Comparison of ENCODE assay signal across 36 cellular contexts in the genomic region with DNA sequence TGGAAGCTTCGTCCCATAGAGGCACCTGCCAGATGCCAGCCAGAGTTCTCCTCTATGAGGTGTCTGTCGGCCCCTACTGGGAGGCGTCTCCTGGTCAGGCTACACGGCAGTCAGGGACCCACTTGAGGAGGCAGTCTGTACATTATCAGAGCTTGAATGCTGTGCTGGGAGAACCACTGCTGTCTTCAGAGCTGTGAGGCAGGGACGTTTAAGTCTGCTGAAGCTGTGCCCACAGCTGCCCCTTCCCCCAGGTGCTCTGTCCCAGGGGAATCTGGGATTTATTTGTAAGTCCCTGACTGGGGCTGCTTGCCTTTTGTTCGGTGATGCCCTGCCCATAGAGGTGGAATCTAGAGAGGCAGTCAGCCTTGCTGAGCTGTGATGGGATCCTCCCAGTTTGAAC.
"Had no signal": no experiment of that assay in that cellular context is flagged by ENCODE, and none has a peak within 500 bp of the region (broad histone marks: within the 10 kb centered on the region; RNA-seq: fewer than 3 reads in every experiment).

No MANE protein-coding gene starts in this region.

- H3K4me3 Mint-ChIP-seq: activated B cell treated with CpG ODN at 0.5 μM for 24 hours; activated CD4-positive, alpha-beta memory T cell treated with anti-CD3 and anti-CD28 coated beads for 36 hours; activated CD4-positive, alpha-beta T cell treated with anti-CD3 and anti-CD28 coated beads, Interleukin-2, amount 10 ng/mL, durations not matched to agents 24 days and 14 days; activated CD8-positive, alpha-beta T cell treated with anti-CD3 and anti-CD28 coated beads for 36 hours; activated naive CD4-positive, alpha-beta T cell treated with anti-CD3 and anti-CD28 coated beads, Interleukin-2, amount 10 ng/mL, durations not matched to agents 7 days and 5 days; activated naive CD4-positive, alpha-beta T cell treated with anti-CD3 and anti-CD28 coated beads, Interleukin-2, amount 50 U/mL, for 24 hours; activated naive CD8-positive, alpha-beta T cell; activated naive CD8-positive, alpha-beta T cell treated with anti-CD3 and anti-CD28 coated beads, Interleukin-2, amount 10 ng/mL, durations not matched to agents 7 days and 5 days; activated naive CD8-positive, alpha-beta T cell treated with anti-CD3 and anti-CD28 coated beads, Interleukin-2, amount 50 U/mL, for 24 hours; activated T-cell treated with anti-CD3 and anti-CD28 coated beads, Interleukin-2, amount 50 U/mL, for 4 hours; activated T-cell treated with anti-CD3 and anti-CD28 coated beads, Interleukin-2, amount 50 U/mL, for 72 hours; activated T-helper 1 cell treated with anti-CD3 and anti-CD28 coated beads, Interleukin-12 subunit alpha, Interleukin-12 subunit beta, Interleukin-2, Interleukin-4 antibody, amounts not matched to agents 30 ng/mL and 10 ng/mL and 1 ng/mL, durations not matched to agents 14 hours and 24 hours and 36 hours; activated T-helper 17 cell treated with anti-CD3 and anti-CD28 coated beads, Interleukin-2, amount 50 U/mL, for 72 hours; brain; central memory CD8-positive, alpha-beta T cell; T-helper 1 cell treated with Interleukin-12 subunit alpha and Interleukin-12 subunit beta and Interleukin-4 antibody, amounts not matched to agents 30 μg/mL and 1 μg/mL, for 36 hours; T-helper 2 cell treated with Interferon-gamma antibody and Interleukin-4, amounts not matched to agents 5 μg/mL and 100 μg/mL, for 36 hours had no signal

- H3K27me3 Mint-ChIP-seq: activated B cell treated with CpG ODN at 0.5 μM for 24 hours; activated CD4-positive, alpha-beta memory T cell treated with anti-CD3 and anti-CD28 coated beads for 36 hours; activated CD4-positive, alpha-beta T cell treated with anti-CD3 and anti-CD28 coated beads, Interleukin-2, amount 10 ng/mL, durations not matched to agents 24 days and 14 days; activated CD8-positive, alpha-beta T cell treated with anti-CD3 and anti-CD28 coated beads for 36 hours; activated naive CD4-positive, alpha-beta T cell treated with anti-CD3 and anti-CD28 coated beads, Interleukin-2, amount 10 ng/mL, durations not matched to agents 7 days and 5 days; activated naive CD4-positive, alpha-beta T cell treated with anti-CD3 and anti-CD28 coated beads, Interleukin-2, amount 50 U/mL, for 24 hours; activated naive CD8-positive, alpha-beta T cell; activated naive CD8-positive, alpha-beta T cell treated with anti-CD3 and anti-CD28 coated beads, Interleukin-2, amount 10 ng/mL, durations not matched to agents 7 days and 5 days; activated naive CD8-positive, alpha-beta T cell treated with anti-CD3 and anti-CD28 coated beads, Interleukin-2, amount 50 U/mL, for 24 hours; activated T-helper 17 cell treated with anti-CD3 and anti-CD28 coated beads, Interleukin-2, amount 50 U/mL, for 72 hours; brain; central memory CD8-positive, alpha-beta T cell had no signal

- H3K4me1 ChIP-seq: ascending aorta had no signal

- DNase-seq: activated B cell treated with CpG ODN at 0.5 μM for 24 hours; activated CD4-positive, alpha-beta memory T cell treated with anti-CD3 and anti-CD28 coated beads for 36 hours; activated CD4-positive, alpha-beta T cell treated with anti-CD3 and anti-CD28 coated beads for 4 hours; activated CD4-positive, alpha-beta T cell treated with anti-CD3 and anti-CD28 coated beads, Interleukin-2, amount 10 ng/mL, durations not matched to agents 24 days and 14 days; activated CD4-positive, alpha-beta T cell treated with anti-CD3 and anti-CD28 coated beads, Interleukin-2, amount 50 U/mL, for 1 hour; activated CD4-positive, alpha-beta T cell treated with anti-CD3 and anti-CD28 coated beads, Interleukin-2, amount 50 U/mL, for 4 hours; activated CD4-positive, CD25-positive, alpha-beta regulatory T cell treated with anti-CD3 and anti-CD28 coated beads, Interleukin-2, amount 50 U/mL, for 72 hours; activated CD8-positive, alpha-beta memory T cell treated with anti-CD3 and anti-CD28 coated beads, Interleukin-2, amount 50 U/mL, for 4 hours; activated CD8-positive, alpha-beta T cell treated with anti-CD3 and anti-CD28 coated beads for 36 hours; activated gamma-delta T cell; activated naive CD4-positive, alpha-beta T cell treated with anti-CD3 and anti-CD28 coated beads, Interleukin-2, amount 10 ng/mL, durations not matched to agents 7 days and 5 days; activated naive CD4-positive, alpha-beta T cell treated with Interleukin-2 at 50 U/mL for 16 hours; activated naive CD8-positive, alpha-beta T cell treated with anti-CD3 and anti-CD28 coated beads, Interleukin-2, amount 10 ng/mL, durations not matched to agents 7 days and 5 days; activated naive CD8-positive, alpha-beta T cell treated with anti-CD3 and anti-CD28 coated beads, Interleukin-2, amount 50 U/mL, for 24 hours; activated T-cell treated with anti-CD3 and anti-CD28 coated beads for 4 hours; activated T-cell treated with anti-CD3 and anti-CD28 coated beads, Interleukin-2, amount 50 U/mL, for 1 hour; activated T-cell treated with anti-CD3 and anti-CD28 coated beads, Interleukin-2, amount 50 U/mL, for 4 hours; activated T-cell treated with anti-CD3 and anti-CD28 coated beads, Interleukin-2, amount 50 U/mL, for 72 hours; amygdala; anterior cingulate cortex; caudate nucleus; cerebellar nuclear complex; T-helper 1 cell; T-helper 2 cell; T-helper 9 cell had no signal

- H3K9me3 Mint-ChIP-seq: activated naive CD4-positive, alpha-beta T cell treated with anti-CD3 and anti-CD28 coated beads, Interleukin-2, amount 50 U/mL, for 24 hours; activated naive CD8-positive, alpha-beta T cell treated with anti-CD3 and anti-CD28 coated beads, Interleukin-2, amount 50 U/mL, for 24 hours; activated T-helper 17 cell treated with anti-CD3 and anti-CD28 coated beads, Interleukin-2, amount 50 U/mL, for 72 hours; central memory CD8-positive, alpha-beta T cell had no signal

- ATAC-seq: activated CD8-positive, alpha-beta T cell treated with anti-CD3 and anti-CD28 coated beads for 36 hours; activated naive CD8-positive, alpha-beta T cell treated with anti-CD3 and anti-CD28 coated beads, Interleukin-2, amount 50 U/mL, for 24 hours; activated T-cell treated with anti-CD3 and anti-CD28 coated beads, Interleukin-2, amount 50 U/mL, for 4 hours; activated T-cell treated with anti-CD3 and anti-CD28 coated beads, Interleukin-2, amount 50 U/mL, for 72 hours; activated T-helper 17 cell treated with anti-CD3 and anti-CD28 coated beads, Interleukin-2, amount 50 U/mL, for 72 hours had no signal

- H3K27ac Mint-ChIP-seq: activated B cell treated with CpG ODN at 0.5 μM for 24 hours; activated CD4-positive, alpha-beta memory T cell treated with anti-CD3 and anti-CD28 coated beads for 36 hours; activated CD4-positive, alpha-beta T cell treated with anti-CD3 and anti-CD28 coated beads, Interleukin-2, amount 10 ng/mL, durations not matched to agents 24 days and 14 days; activated CD8-positive, alpha-beta T cell treated with anti-CD3 and anti-CD28 coated beads for 36 hours; activated naive CD4-positive, alpha-beta T cell treated with anti-CD3 and anti-CD28 coated beads, Interleukin-2, amount 10 ng/mL, durations not matched to agents 7 days and 5 days; activated naive CD4-positive, alpha-beta T cell treated with anti-CD3 and anti-CD28 coated beads, Interleukin-2, amount 50 U/mL, for 24 hours; activated naive CD8-positive, alpha-beta T cell; activated naive CD8-positive, alpha-beta T cell treated with anti-CD3 and anti-CD28 coated beads, Interleukin-2, amount 10 ng/mL, durations not matched to agents 7 days and 5 days; activated naive CD8-positive, alpha-beta T cell treated with anti-CD3 and anti-CD28 coated beads, Interleukin-2, amount 50 U/mL, for 24 hours; activated T-cell treated with anti-CD3 and anti-CD28 coated beads, Interleukin-2, amount 50 U/mL, for 72 hours; activated T-helper 1 cell treated with anti-CD3 and anti-CD28 coated beads, Interleukin-12 subunit alpha, Interleukin-12 subunit beta, Interleukin-2, Interleukin-4 antibody, amounts not matched to agents 30 ng/mL and 10 ng/mL and 1 ng/mL, durations not matched to agents 14 hours and 24 hours and 36 hours; activated T-helper 17 cell treated with anti-CD3 and anti-CD28 coated beads, Interleukin-2, amount 50 U/mL, for 72 hours; brain; T-helper 1 cell treated with Interleukin-12 subunit alpha and Interleukin-12 subunit beta and Interleukin-4 antibody, amounts not matched to agents 30 μg/mL and 1 μg/mL, for 36 hours; T-helper 2 cell treated with Interferon-gamma antibody and Interleukin-4, amounts not matched to agents 5 μg/mL and 100 μg/mL, for 36 hours had no signal

- H3K4me1 Mint-ChIP-seq: activated naive CD4-positive, alpha-beta T cell treated with anti-CD3 and anti-CD28 coated beads, Interleukin-2, amount 10 ng/mL, durations not matched to agents 7 days and 5 days had no signal

- H3K27me3 ChIP-seq: ascending aorta, cardiac muscle cell had no signal

- H3K27ac ChIP-seq: ascending aorta, cardiac muscle cell, VCaP had no signal

- H3K36me3 ChIP-seq: ascending aorta, cardiac muscle cell had no signal

- H3K4me3 ChIP-seq: ascending aorta, cardiac muscle cell had no signal
